Comparison of ENCODE assay signal across 30 cellular contexts in the genomic region with DNA sequence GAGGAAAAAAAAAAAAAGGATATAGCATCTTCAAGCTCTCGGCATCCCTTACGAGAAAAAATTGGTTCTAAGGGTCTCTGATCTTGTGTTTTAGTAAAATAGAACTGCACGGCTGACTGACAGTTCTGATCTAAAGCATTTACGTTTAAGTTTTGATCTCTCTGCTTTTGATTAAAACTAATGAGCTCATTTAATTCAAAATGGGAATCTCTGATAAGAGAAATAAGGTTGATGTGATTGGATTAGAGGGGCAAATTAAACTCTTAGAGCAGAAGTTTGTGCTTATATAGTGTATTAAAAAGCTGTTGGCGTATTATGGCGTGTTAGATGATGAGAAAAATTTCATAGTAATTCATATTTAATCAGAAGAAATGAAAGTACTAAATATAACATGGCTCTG.
"Had no signal": no experiment of that assay in that cellular context is flagged by ENCODE, and none has a peak within 500 bp of the region (broad histone marks: within the 10 kb centered on the region; RNA-seq: fewer than 3 reads in every experiment).

No MANE protein-coding gene starts in this region.

- H3K4me3 Mint-ChIP-seq: activated B cell treated with CpG ODN at 0.5 μM for 24 hours; activated CD4-positive, alpha-beta memory T cell treated with anti-CD3 and anti-CD28 coated beads for 36 hours; activated CD4-positive, alpha-beta T cell treated with anti-CD3 and anti-CD28 coated beads, Interleukin-2, amount 10 ng/mL, durations not matched to agents 7 days and 5 days; activated CD8-positive, alpha-beta T cell treated with anti-CD3 and anti-CD28 coated beads for 36 hours; activated naive CD4-positive, alpha-beta T cell treated with anti-CD3 and anti-CD28 coated beads, Interleukin-2, amount 10 ng/mL, durations not matched to agents 7 days and 5 days; activated naive CD8-positive, alpha-beta T cell; activated naive CD8-positive, alpha-beta T cell treated with anti-CD3 and anti-CD28 coated beads, Interleukin-2, amount 10 ng/mL, durations not matched to agents 7 days and 5 days; activated naive CD8-positive, alpha-beta T cell treated with anti-CD3 and anti-CD28 coated beads, Interleukin-2, amount 50 U/mL, for 24 hours; activated T-cell treated with anti-CD3 and anti-CD28 coated beads, Interleukin-2, amount 50 U/mL, for 4 hours; activated T-cell treated with anti-CD3 and anti-CD28 coated beads, Interleukin-2, amount 50 U/mL, for 72 hours; activated T-helper 1 cell treated with anti-CD3 and anti-CD28 coated beads, Interleukin-12 subunit alpha, Interleukin-12 subunit beta, Interleukin-2, Interleukin-4 antibody, amounts not matched to agents 30 ng/mL and 10 ng/mL and 1 ng/mL, durations not matched to agents 14 hours and 24 hours and 36 hours; brain; central memory CD8-positive, alpha-beta T cell; T-helper 1 cell treated with Interleukin-12 subunit alpha and Interleukin-12 subunit beta and Interleukin-4 antibody, amounts not matched to agents 30 μg/mL and 1 μg/mL, for 36 hours; T-helper 2 cell treated with Interferon-gamma antibody and Interleukin-4, amounts not matched to agents 5 μg/mL and 100 μg/mL, for 36 hours had no signal

- H3K9me3 Mint-ChIP-seq: activated B cell treated with CpG ODN at 0.5 μM for 24 hours; activated CD4-positive, alpha-beta memory T cell treated with anti-CD3 and anti-CD28 coated beads for 36 hours; activated CD4-positive, alpha-beta T cell treated with anti-CD3 and anti-CD28 coated beads, Interleukin-2, amount 10 ng/mL, durations not matched to agents 7 days and 5 days; activated CD8-positive, alpha-beta T cell treated with anti-CD3 and anti-CD28 coated beads for 36 hours; activated naive CD8-positive, alpha-beta T cell treated with anti-CD3 and anti-CD28 coated beads, Interleukin-2, amount 10 ng/mL, durations not matched to agents 7 days and 5 days; activated naive CD8-positive, alpha-beta T cell treated with anti-CD3 and anti-CD28 coated beads, Interleukin-2, amount 50 U/mL, for 24 hours; activated T-cell treated with anti-CD3 and anti-CD28 coated beads, Interleukin-2, amount 50 U/mL, for 4 hours; activated T-helper 1 cell treated with anti-CD3 and anti-CD28 coated beads, Interleukin-12 subunit alpha, Interleukin-12 subunit beta, Interleukin-2, Interleukin-4 antibody, amounts not matched to agents 30 ng/mL and 10 ng/mL and 1 ng/mL, durations not matched to agents 14 hours and 24 hours and 36 hours; T-helper 1 cell treated with Interleukin-12 subunit alpha and Interleukin-12 subunit beta and Interleukin-4 antibody, amounts not matched to agents 30 μg/mL and 1 μg/mL, for 36 hours; T-helper 2 cell treated with Interferon-gamma antibody and Interleukin-4, amounts not matched to agents 5 μg/mL and 100 μg/mL, for 36 hours had no signal

- ATAC-seq: activated CD8-positive, alpha-beta T cell treated with anti-CD3 and anti-CD28 coated beads for 36 hours; activated naive CD8-positive, alpha-beta T cell treated with anti-CD3 and anti-CD28 coated beads, Interleukin-2, amount 50 U/mL, for 24 hours had no signal

- H3K36me3 Mint-ChIP-seq: activated CD4-positive, alpha-beta memory T cell treated with anti-CD3 and anti-CD28 coated beads for 36 hours; activated naive CD4-positive, alpha-beta T cell treated with anti-CD3 and anti-CD28 coated beads, Interleukin-2, amount 10 ng/mL, durations not matched to agents 7 days and 5 days; activated naive CD8-positive, alpha-beta T cell; activated naive CD8-positive, alpha-beta T cell treated with anti-CD3 and anti-CD28 coated beads, Interleukin-2, amount 10 ng/mL, durations not matched to agents 7 days and 5 days had no signal

- H3K27me3 Mint-ChIP-seq: activated B cell treated with CpG ODN at 0.5 μM for 24 hours; activated CD4-positive, alpha-beta T cell treated with anti-CD3 and anti-CD28 coated beads, Interleukin-2, amount 10 ng/mL, durations not matched to agents 7 days and 5 days; activated naive CD8-positive, alpha-beta T cell treated with anti-CD3 and anti-CD28 coated beads, Interleukin-2, amount 10 ng/mL, durations not matched to agents 7 days and 5 days; activated naive CD8-positive, alpha-beta T cell treated with anti-CD3 and anti-CD28 coated beads, Interleukin-2, amount 50 U/mL, for 24 hours; brain; central memory CD8-positive, alpha-beta T cell had no signal

- H3K4me1 Mint-ChIP-seq: activated B cell treated with CpG ODN at 0.5 μM for 24 hours; activated CD4-positive, alpha-beta T cell treated with anti-CD3 and anti-CD28 coated beads, Interleukin-2, amount 10 ng/mL, durations not matched to agents 7 days and 5 days; activated naive CD4-positive, alpha-beta T cell treated with anti-CD3 and anti-CD28 coated beads, Interleukin-2, amount 10 ng/mL, durations not matched to agents 7 days and 5 days; activated naive CD8-positive, alpha-beta T cell treated with anti-CD3 and anti-CD28 coated beads, Interleukin-2, amount 10 ng/mL, durations not matched to agents 7 days and 5 days; central memory CD8-positive, alpha-beta T cell had no signal

- DNase-seq: activated B cell treated with CpG ODN at 0.5 μM for 24 hours; activated CD4-positive, alpha-beta memory T cell treated with anti-CD3 and anti-CD28 coated beads for 36 hours; activated CD4-positive, alpha-beta T cell treated with anti-CD3 and anti-CD28 coated beads for 4 hours; activated CD4-positive, alpha-beta T cell treated with anti-CD3 and anti-CD28 coated beads, Interleukin-2, amount 10 ng/mL, durations not matched to agents 7 days and 5 days; activated CD4-positive, CD25-positive, alpha-beta regulatory T cell treated with anti-CD3 and anti-CD28 coated beads, Interleukin-2, amount 50 U/mL, for 72 hours; activated CD8-positive, alpha-beta memory T cell treated with anti-CD3 and anti-CD28 coated beads, Interleukin-2, amount 50 U/mL, for 4 hours; activated CD8-positive, alpha-beta T cell treated with anti-CD3 and anti-CD28 coated beads for 36 hours; activated effector memory CD4-positive, alpha-beta T cell treated with Interleukin-2 at 50 U/mL for 16 hours; activated gamma-delta T cell; activated naive CD4-positive, alpha-beta T cell treated with anti-CD3 and anti-CD28 coated beads, Interleukin-2, amount 10 ng/mL, durations not matched to agents 7 days and 5 days; activated naive CD4-positive, alpha-beta T cell treated with Interleukin-2 at 50 U/mL for 16 hours; activated naive CD8-positive, alpha-beta T cell treated with anti-CD3 and anti-CD28 coated beads, Interleukin-2, amount 10 ng/mL, durations not matched to agents 7 days and 5 days; activated naive CD8-positive, alpha-beta T cell treated with anti-CD3 and anti-CD28 coated beads, Interleukin-2, amount 50 U/mL, for 24 hours; activated T-cell treated with anti-CD3 and anti-CD28 coated beads, Interleukin-2, amount 50 U/mL, for 4 hours; activated T-cell treated with anti-CD3 and anti-CD28 coated beads, Interleukin-2, amount 50 U/mL, for 72 hours; amygdala; anterior cingulate cortex; caudate nucleus; cerebellar nuclear complex; colonic mucosa; T-helper 1 cell; T-helper 2 cell; T-helper 9 cell had no signal

- H3K27ac Mint-ChIP-seq: activated B cell treated with CpG ODN at 0.5 μM for 24 hours; activated CD4-positive, alpha-beta memory T cell treated with anti-CD3 and anti-CD28 coated beads for 36 hours; activated CD4-positive, alpha-beta T cell treated with anti-CD3 and anti-CD28 coated beads, Interleukin-2, amount 10 ng/mL, durations not matched to agents 7 days and 5 days; activated CD8-positive, alpha-beta T cell treated with anti-CD3 and anti-CD28 coated beads for 36 hours; activated naive CD4-positive, alpha-beta T cell treated with anti-CD3 and anti-CD28 coated beads, Interleukin-2, amount 10 ng/mL, durations not matched to agents 7 days and 5 days; activated naive CD8-positive, alpha-beta T cell; activated naive CD8-positive, alpha-beta T cell treated with anti-CD3 and anti-CD28 coated beads, Interleukin-2, amount 50 U/mL, for 24 hours; activated T-cell treated with anti-CD3 and anti-CD28 coated beads, Interleukin-2, amount 50 U/mL, for 72 hours; activated T-helper 1 cell treated with anti-CD3 and anti-CD28 coated beads, Interleukin-12 subunit alpha, Interleukin-12 subunit beta, Interleukin-2, Interleukin-4 antibody, amounts not matched to agents 30 ng/mL and 10 ng/mL and 1 ng/mL, durations not matched to agents 14 hours and 24 hours and 36 hours; activated T-helper 2 cell treated with anti-CD3 and anti-CD28 coated beads, Interferon-gamma antibody, Interleukin-2, Interleukin-4, amounts not matched to agents 10 μg/mL and 5 μg/mL and 100 μg/mL, durations not matched to agents 14 hours and 24 hours and 36 hours; T-helper 1 cell treated with Interleukin-12 subunit alpha and Interleukin-12 subunit beta and Interleukin-4 antibody, amounts not matched to agents 30 μg/mL and 1 μg/mL, for 36 hours; T-helper 2 cell treated with Interferon-gamma antibody and Interleukin-4, amounts not matched to agents 5 μg/mL and 100 μg/mL, for 36 hours had no signal
